In the genomic region with DNA sequence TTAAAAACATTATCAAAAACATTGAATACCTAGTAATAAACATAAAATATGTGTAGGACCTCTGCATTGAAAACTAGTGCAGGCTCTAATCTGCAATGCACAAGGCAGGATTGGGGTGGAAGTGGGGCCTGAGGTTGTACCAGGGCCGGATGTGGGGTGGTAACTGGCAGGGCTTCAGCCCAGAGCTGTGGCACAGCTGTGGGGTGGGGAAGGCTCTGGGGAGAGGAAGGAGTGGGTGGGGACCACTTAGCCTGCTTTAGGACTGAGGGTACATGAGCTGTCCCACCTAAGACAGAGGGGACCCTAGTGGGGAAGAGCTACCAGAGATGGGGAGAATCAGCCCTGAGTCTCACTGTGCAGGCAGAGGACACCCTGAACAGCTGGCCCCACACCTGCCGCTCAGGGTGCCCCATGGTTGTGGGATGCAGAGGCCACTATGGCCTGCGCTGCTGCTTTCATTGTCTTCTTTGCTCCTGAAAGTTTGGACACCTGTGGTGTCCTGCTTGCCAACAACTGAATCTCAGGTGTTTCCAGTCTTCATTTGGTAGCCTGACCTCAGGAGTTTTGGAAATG, we compare ENCODE assay signal across 2 cellular contexts.
TF ChIP-seq lines count a peak whose summit lies in the region.

No MANE protein-coding gene starts in this region.

TF ChIP-seq in HepG2, 621 proteins besides CTCF, POLR2A, EP300 and RAD21 (continued from another document):
- TF ChIP-seq, protein P1, sequence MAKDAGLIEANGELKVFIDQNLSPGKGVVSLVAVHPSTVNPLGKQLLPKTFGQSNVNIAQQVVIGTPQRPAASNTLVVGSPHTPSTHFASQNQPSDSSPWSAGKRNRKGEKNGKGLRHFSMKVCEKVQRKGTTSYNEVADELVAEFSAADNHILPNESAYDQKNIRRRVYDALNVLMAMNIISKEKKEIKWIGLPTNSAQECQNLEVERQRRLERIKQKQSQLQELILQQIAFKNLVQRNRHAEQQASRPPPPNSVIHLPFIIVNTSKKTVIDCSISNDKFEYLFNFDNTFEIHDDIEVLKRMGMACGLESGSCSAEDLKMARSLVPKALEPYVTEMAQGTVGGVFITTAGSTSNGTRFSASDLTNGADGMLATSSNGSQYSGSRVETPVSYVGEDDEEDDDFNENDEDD (CRISPR knock-in tag; IDR thresholded peaks at IDR 0.05; ENCODE audit: borderline replicate concordance): no peak
- TF ChIP-seq ZBTB1 (CRISPR knock-in tag; IDR thresholded peaks at IDR 0.05; ENCODE audit: borderline replicate concordance) (no peak), SMC3 (IDR thresholded peaks at IDR 0.05; ENCODE audit: low read length) (no peak), ZFP36L1 (CRISPR knock-in tag; IDR thresholded peaks at IDR 0.05) (no peak), PLRG1 (conservative IDR thresholded peaks at IDR 0.05) (no peak), ZNF746 (CRISPR knock-in tag; IDR thresholded peaks at IDR 0.05) (no peak), ZNF20 (CRISPR knock-in tag; IDR thresholded peaks at IDR 0.05) (no peak), CCDC6 (CRISPR knock-in tag; IDR thresholded peaks at IDR 0.05) (no peak), RNF2 (conservative IDR thresholded peaks at IDR 0.05; ENCODE audit: low read depth) (no peak), ZBTB42 (CRISPR knock-in tag; IDR thresholded peaks at IDR 0.05) (no peak), ZNF766 (CRISPR knock-in tag; IDR thresholded peaks at IDR 0.05; ENCODE audit: borderline replicate concordance) (no peak), ZNF3 (CRISPR knock-in tag; IDR thresholded peaks at IDR 0.05) (no peak)
- TF ChIP-seq, protein P2, sequence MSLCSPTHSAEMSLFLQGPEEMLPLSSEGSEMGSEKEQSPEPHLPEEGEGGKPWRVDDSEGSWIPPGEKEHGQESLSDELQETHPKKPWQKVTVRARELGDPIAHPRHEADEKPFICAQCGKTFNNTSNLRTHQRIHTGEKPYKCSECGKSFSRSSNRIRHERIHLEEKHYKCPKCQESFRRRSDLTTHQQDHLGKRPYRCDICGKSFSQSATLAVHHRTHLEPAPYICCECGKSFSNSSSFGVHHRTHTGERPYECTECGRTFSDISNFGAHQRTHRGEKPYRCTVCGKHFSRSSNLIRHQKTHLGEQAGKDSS (CRISPR knock-in tag; IDR thresholded peaks at IDR 0.05; ENCODE audit: borderline replicate concordance, low read depth): no peak
- TF ChIP-seq, protein P3, sequence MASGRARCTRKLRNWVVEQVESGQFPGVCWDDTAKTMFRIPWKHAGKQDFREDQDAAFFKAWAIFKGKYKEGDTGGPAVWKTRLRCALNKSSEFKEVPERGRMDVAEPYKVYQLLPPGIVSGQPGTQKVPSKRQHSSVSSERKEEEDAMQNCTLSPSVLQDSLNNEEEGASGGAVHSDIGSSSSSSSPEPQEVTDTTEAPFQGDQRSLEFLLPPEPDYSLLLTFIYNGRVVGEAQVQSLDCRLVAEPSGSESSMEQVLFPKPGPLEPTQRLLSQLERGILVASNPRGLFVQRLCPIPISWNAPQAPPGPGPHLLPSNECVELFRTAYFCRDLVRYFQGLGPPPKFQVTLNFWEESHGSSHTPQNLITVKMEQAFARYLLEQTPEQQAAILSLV (CRISPR knock-in tag; IDR thresholded peaks at IDR 0.05; ENCODE audit: borderline replicate concordance): no peak
TF ChIP-seq in HepG2: peak in this region for 0.

TF ChIP-seq in GM12878, 131 proteins besides CTCF, POLR2A, EP300 and RAD21:
- TF ChIP-seq, protein P4, sequence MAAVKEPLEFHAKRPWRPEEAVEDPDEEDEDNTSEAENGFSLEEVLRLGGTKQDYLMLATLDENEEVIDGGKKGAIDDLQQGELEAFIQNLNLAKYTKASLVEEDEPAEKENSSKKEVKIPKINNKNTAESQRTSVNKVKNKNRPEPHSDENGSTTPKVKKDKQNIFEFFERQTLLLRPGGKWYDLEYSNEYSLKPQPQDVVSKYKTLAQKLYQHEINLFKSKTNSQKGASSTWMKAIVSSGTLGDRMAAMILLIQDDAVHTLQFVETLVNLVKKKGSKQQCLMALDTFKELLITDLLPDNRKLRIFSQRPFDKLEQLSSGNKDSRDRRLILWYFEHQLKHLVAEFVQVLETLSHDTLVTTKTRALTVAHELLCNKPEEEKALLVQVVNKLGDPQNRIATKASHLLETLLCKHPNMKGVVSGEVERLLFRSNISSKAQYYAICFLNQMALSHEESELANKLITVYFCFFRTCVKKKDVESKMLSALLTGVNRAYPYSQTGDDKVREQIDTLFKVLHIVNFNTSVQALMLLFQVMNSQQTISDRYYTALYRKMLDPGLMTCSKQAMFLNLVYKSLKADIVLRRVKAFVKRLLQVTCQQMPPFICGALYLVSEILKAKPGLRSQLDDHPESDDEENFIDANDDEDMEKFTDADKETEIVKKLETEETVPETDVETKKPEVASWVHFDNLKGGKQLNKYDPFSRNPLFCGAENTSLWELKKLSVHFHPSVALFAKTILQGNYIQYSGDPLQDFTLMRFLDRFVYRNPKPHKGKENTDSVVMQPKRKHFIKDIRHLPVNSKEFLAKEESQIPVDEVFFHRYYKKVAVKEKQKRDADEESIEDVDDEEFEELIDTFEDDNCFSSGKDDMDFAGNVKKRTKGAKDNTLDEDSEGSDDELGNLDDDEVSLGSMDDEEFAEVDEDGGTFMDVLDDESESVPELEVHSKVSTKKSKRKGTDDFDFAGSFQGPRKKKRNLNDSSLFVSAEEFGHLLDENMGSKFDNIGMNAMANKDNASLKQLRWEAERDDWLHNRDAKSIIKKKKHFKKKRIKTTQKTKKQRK (IDR thresholded peaks at IDR 0.05; ENCODE audit: low read depth, low read length): no peak
- TF ChIP-seq FOS (IDR thresholded peaks at IDR 0.05; ENCODE audit: borderline replicate concordance, extremely low read depth, insufficient read length) (no peak), SPI1 (IDR thresholded peaks at IDR 0.05; ENCODE audit: borderline replicate concordance, insufficient read depth, low read depth, low read length) (no peak), BHLHE40 (IDR thresholded peaks at IDR 0.05; ENCODE audit: borderline replicate concordance in 1 of 2, low read depth in 2 of 2, low read length in 1 of 2) (no peak), MTA3 (IDR thresholded peaks at IDR 0.05; ENCODE audit: borderline replicate concordance, low read length) (no peak), SMAD5 (IDR thresholded peaks at IDR 0.05; ENCODE audit: low read depth) (no peak), SMARCA5 (IDR thresholded peaks at IDR 0.05) (no peak), RB1 (IDR thresholded peaks at IDR 0.05; ENCODE audit: borderline replicate concordance) (no peak), KDM1A (IDR thresholded peaks at IDR 0.05; ENCODE audit: borderline replicate concordance) (no peak), SIN3A (IDR thresholded peaks at IDR 0.05; ENCODE audit: low read depth, low read length) (no peak), ATF7 (IDR thresholded peaks at IDR 0.05; ENCODE audit: low read depth) (no peak), SP1 (IDR thresholded peaks at IDR 0.05; ENCODE audit: low read depth, low read length) (no peak), YY1 (IDR thresholded peaks at IDR 0.05; ENCODE audit: low read depth, low read length) (no peak)
- TF ChIP-seq, protein P5, sequence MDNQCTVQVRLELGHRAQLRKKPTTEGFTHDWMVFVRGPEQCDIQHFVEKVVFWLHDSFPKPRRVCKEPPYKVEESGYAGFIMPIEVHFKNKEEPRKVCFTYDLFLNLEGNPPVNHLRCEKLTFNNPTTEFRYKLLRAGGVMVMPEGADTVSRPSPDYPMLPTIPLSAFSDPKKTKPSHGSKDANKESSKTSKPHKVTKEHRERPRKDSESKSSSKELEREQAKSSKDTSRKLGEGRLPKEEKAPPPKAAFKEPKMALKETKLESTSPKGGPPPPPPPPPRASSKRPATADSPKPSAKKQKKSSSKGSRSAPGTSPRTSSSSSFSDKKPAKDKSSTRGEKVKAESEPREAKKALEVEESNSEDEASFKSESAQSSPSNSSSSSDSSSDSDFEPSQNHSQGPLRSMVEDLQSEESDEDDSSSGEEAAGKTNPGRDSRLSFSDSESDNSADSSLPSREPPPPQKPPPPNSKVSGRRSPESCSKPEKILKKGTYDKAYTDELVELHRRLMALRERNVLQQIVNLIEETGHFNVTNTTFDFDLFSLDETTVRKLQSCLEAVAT (IDR thresholded peaks at IDR 0.05): no peak
- TF ChIP-seq, protein P6, sequence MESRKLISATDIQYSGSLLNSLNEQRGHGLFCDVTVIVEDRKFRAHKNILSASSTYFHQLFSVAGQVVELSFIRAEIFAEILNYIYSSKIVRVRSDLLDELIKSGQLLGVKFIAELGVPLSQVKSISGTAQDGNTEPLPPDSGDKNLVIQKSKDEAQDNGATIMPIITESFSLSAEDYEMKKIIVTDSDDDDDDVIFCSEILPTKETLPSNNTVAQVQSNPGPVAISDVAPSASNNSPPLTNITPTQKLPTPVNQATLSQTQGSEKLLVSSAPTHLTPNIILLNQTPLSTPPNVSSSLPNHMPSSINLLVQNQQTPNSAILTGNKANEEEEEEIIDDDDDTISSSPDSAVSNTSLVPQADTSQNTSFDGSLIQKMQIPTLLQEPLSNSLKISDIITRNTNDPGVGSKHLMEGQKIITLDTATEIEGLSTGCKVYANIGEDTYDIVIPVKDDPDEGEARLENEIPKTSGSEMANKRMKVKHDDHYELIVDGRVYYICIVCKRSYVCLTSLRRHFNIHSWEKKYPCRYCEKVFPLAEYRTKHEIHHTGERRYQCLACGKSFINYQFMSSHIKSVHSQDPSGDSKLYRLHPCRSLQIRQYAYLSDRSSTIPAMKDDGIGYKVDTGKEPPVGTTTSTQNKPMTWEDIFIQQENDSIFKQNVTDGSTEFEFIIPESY (IDR thresholded peaks at IDR 0.05): no peak
- TF ChIP-seq, protein P7, sequence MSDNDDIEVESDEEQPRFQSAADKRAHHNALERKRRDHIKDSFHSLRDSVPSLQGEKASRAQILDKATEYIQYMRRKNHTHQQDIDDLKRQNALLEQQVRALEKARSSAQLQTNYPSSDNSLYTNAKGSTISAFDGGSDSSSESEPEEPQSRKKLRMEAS (IDR thresholded peaks at IDR 0.05; ENCODE audit: low read depth, low read length): no peak
TF ChIP-seq in GM12878: peak in this region for 0.
